20 cellular contexts compared by ENCODE assay signal in the genomic region with DNA sequence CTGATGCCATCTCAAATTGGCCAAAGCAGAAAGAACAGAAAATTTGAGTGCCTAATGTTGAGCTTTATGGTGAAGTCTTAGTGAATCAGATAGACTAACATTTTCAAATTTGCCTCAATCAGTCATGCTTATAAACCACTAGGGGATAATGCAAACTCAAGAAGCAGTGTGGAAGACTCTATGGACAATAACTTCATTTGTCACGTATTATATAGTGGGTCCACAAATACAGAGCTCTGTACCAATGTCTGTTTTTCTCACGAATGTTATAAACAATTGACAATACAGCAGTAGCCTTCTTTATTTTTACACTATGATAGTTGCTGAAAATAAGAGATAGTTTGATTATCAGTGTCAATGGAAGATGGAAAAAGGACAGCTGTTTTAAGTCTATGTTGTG.
"Had no signal": no experiment of that assay in that cellular context is flagged by ENCODE, and none has a peak within 500 bp of the region (broad histone marks: within the 10 kb centered on the region; RNA-seq: fewer than 3 reads in every experiment).

No MANE protein-coding gene starts in this region.

- H3K9me3 ChIP-seq: esophagus muscularis mucosa, gastrocnemius medialis, heart right ventricle, left lung, lower lobe of right lung, mucosa of descending colon had no signal

- H3K27me3 ChIP-seq: esophagus muscularis mucosa, foreskin keratinocyte, gastrocnemius medialis, heart right ventricle, left lung had no signal

- H3K27ac ChIP-seq: coronary artery, dorsolateral prefrontal cortex, esophagus muscularis mucosa, foreskin keratinocyte, gastrocnemius medialis, heart right ventricle, left lung, lower lobe of right lung had no signal

- DNase-seq: dermis blood vessel endothelial cell; dorsolateral prefrontal cortex; effector CD4-positive, alpha-beta T cell; effector memory CD4-positive, alpha-beta T cell; foreskin keratinocyte; gastrocnemius medialis; glutamatergic neuron; head of caudate nucleus; heart right ventricle; hippocampal formation; left cardiac atrium; left lung; left ventricle myocardium superior; lower lobe of right lung; mesenchymal stem cell; mucosa of descending colon; naive B cell; naive thymus-derived CD8-positive, alpha-beta T cell had no signal

- H3K36me3 ChIP-seq: esophagus muscularis mucosa, gastrocnemius medialis, heart right ventricle, left lung, lower lobe of right lung had no signal

- H3K4me1 ChIP-seq: esophagus muscularis mucosa, foreskin keratinocyte, gastrocnemius medialis, heart right ventricle, left lung, lower lobe of right lung had no signal

- H3K4me3 ChIP-seq: coronary artery, dorsolateral prefrontal cortex, esophagus muscularis mucosa, gastrocnemius medialis, heart right ventricle, left lung, lower lobe of right lung, mucosa of descending colon had no signal
